In the genomic region with DNA sequence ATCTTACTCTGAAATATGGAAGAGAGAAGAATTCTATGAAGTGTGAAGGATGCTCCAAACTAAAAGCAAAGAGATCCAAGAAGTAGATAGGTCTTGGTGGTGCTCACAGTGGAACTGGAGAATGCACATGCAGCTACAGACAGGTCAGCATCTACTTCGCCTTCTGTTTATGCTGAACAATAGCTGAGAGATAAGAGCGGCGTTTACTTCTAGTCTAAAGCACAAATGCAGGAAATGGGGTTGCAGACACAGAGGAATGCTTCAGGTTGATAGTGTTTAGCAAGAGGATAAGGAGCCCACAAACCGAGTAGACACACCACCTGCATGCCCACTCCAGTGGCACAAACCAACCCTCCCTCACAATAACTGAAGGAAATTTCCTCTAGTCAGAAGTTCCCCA, we compare ENCODE assay signal across 27 cellular contexts.
DNase-seq lines count a peak whose midpoint lies in the region; ATAC-seq, FAIRE-seq and TF ChIP-seq lines count a peak whose summit lies in the region.
"Had no signal": no experiment of that assay in that cellular context is flagged by ENCODE, and none has a peak within 500 bp of the region (broad histone marks: within the 10 kb centered on the region; RNA-seq: fewer than 3 reads in every experiment).

No MANE protein-coding gene starts in this region.

- ATAC-seq in heart right ventricle: no peak

- no peak overlapping the region for H3K9ac ChIP-seq in endothelial cell of umbilical vein (replicated peaks; ENCODE audit: extremely low read depth, insufficient read depth, low read length)
- H3K9ac ChIP-seq: GM23248 had no signal

- H3K36me3 ChIP-seq in endothelial cell of umbilical vein (ENCODE audit: control insufficient read depth in 2 of 2, extremely low read depth in 1 of 2, insufficient read depth in 2 of 2, low read length in 2 of 2) (no peaks in the 10 kb centered on the region), heart right ventricle (no peaks in the 10 kb centered on the region)
- H3K36me3 ChIP-seq: HAP-1, MG63 had no signal

- intact Hi-C loops in endothelial cell of umbilical vein (cut with micrococcal nuclease) (no loop called here), heart right ventricle (cut with DNase I) (no loop called here)

- DNase-seq in H54 (ENCODE audit: insufficient read length, low spot score) (no peak), OCI-M1 (lab: John Stamatoyannopoulos, UW) (peak; percentile 42), endothelial cell of umbilical vein (ENCODE audit: low read depth, low spot score) (peak; percentile 63), neural crest cell (ENCODE audit: low read depth, low spot score) (no peak), T1000 (lab: John Stamatoyannopoulos, UW) (no peak), heart right ventricle (no peak), GM10248 (ENCODE audit: extremely low spot score) (no peak), Kasumi-1 (lab: John Stamatoyannopoulos, UW) (no peak)
- DNase-seq: C1 segment of cervical spinal cord; Caco-2; CD4-positive, alpha-beta memory T cell; DMS79; GM23248; HFFc6; KBM-7; MG63; NCI-H1105 treated with DMSO at 0.1 percent for 48 hours; NCI-H2029; NCI-H2227 treated with DMSO at 0.1 percent for 48 hours; NCI-H510A; NCI-H69; SIG-M5 had no signal

- H3K4me2 ChIP-seq in endothelial cell of umbilical vein (ENCODE audit: insufficient read depth, low read length): no peak overlapping the region

- H3K9me1 ChIP-seq in endothelial cell of umbilical vein (replicated peaks; ENCODE audit: control insufficient read depth, extremely low read depth, insufficient read depth, low read length): no peaks in the 10 kb centered on the region

- peaks cover 9% of the 10 kb centered on the region for H3K9me3 Mint-ChIP-seq in neural crest cell

- POLR2A ChIA-PET in endothelial cell of umbilical vein (lab: Charles Lee) (no interaction called here), GM10248 (lab: Yijun Ruan, JAX) (no interaction called here)

- no peaks in the 10 kb centered on the region for H3K27me3 Mint-ChIP-seq in neural crest cell (ENCODE audit: low read depth)

- no peak for TF ChIP-seq POLR2A in H54 (IDR thresholded peaks at IDR 0.05; ENCODE audit: low read depth, low read length)
- no peak for TF ChIP-seq POLR2A in endothelial cell of umbilical vein (IDR thresholded peaks at IDR 0.05; ENCODE audit: low read depth, low read length)

- H3K79me2 ChIP-seq in endothelial cell of umbilical vein (ENCODE audit: control insufficient read depth, insufficient read depth, low read length): no peaks in the 10 kb centered on the region

- WGBS in heart right ventricle, 2 donors: 39 to 50% methylated on average over 4 of the region's 4 CpGs

- H3K27ac ChIP-seq in endothelial cell of umbilical vein (ENCODE audit: insufficient read depth, low read depth, low read length) (no peak overlapping the region), heart right ventricle (no peak overlapping the region)
- H3K27ac ChIP-seq: GM23248, SK-N-MC had no signal

- BruUV-seq in endothelial cell of umbilical vein (replicated peaks; lab: Mats Ljungman, UMichigan): no TSS peak

- H3K27me3 ChIP-seq in endothelial cell of umbilical vein (ENCODE audit: control insufficient read depth in 2 of 2, insufficient read depth in 2 of 2, low read length in 2 of 2): no peaks in the 10 kb centered on the region
- no peaks in the 10 kb centered on the region for H3K27me3 ChIP-seq in heart right ventricle
- H3K27me3 ChIP-seq: MG63 had no signal

- TF ChIP-seq CTCF in endothelial cell of umbilical vein (IDR thresholded peaks at IDR 0.05; ENCODE audit: extremely low read depth in 1 of 2, insufficient read depth in 1 of 2, low read depth in 1 of 2, low read length in 2 of 2): no peak
- TF ChIP-seq CTCF in neural crest cell (conservative IDR thresholded peaks at IDR 0.05): no peak
- TF ChIP-seq CTCF in heart right ventricle (IDR thresholded peaks at IDR 0.05): no peak
- TF ChIP-seq CTCF in GM10248 (IDR thresholded peaks at IDR 0.05; ENCODE audit: control extremely low read depth, extremely low read depth, low read depth, missing control alignments): no peak

- H3K36me3 Mint-ChIP-seq in neural crest cell (ENCODE audit: low read depth): peaks cover 8% of the 10 kb centered on the region
- H3K36me3 Mint-ChIP-seq: CD4-positive, alpha-beta memory T cell had no signal

- dilution Hi-C loops in endothelial cell of umbilical vein (cut with MboI; ENCODE audit: extremely low pct_ligation_motif_present, low sequenced_read_pairs): no loop called here

- CTCF ChIA-PET in endothelial cell of umbilical vein (lab: Charles Lee) (interaction anchor here (1.0 kb wide), 1 partner anchor 1363 kb away, joined by 3 read pairs; no protein-coding TSS in a partner anchor), GM10248 (lab: Yijun Ruan, JAX) (no interaction called here)

- no peaks in the 10 kb centered on the region for H3K9me3 ChIP-seq in endothelial cell of umbilical vein (replicated peaks; ENCODE audit: control insufficient read depth, insufficient read depth, low read length)
- H3K9me3 ChIP-seq in heart right ventricle: peaks cover 0 to 8% (median 0%) of the 10 kb centered on the region in 11 donors
- H3K9me3 ChIP-seq: Caco-2, HAP-1 had no signal

- H3K4me1 ChIP-seq in endothelial cell of umbilical vein (ENCODE audit: control insufficient read depth, extremely low read depth, insufficient read depth, low read length) (peaks cover 6% of the 10 kb centered on the region), heart right ventricle (no peaks in the 10 kb centered on the region)
- H3K4me1 ChIP-seq: Caco-2, HAP-1 had no signal

- H3K4me3 Mint-ChIP-seq in neural crest cell: no peak overlapping the region
- H3K4me3 Mint-ChIP-seq: CD4-positive, alpha-beta memory T cell; HFFc6 had no signal

- H4K20me1 ChIP-seq in endothelial cell of umbilical vein (replicated peaks; ENCODE audit: control insufficient read depth, extremely low read depth, insufficient read depth, low read length): no peaks in the 10 kb centered on the region

- H3K4me1 Mint-ChIP-seq in neural crest cell: peaks cover 7% of the 10 kb centered on the region
- H3K4me1 Mint-ChIP-seq: CD4-positive, alpha-beta memory T cell had no signal

- peak overlapping the region; percentile 44 for H3K27ac Mint-ChIP-seq in neural crest cell (ENCODE audit: unreplicated experiment)
- H3K27ac Mint-ChIP-seq: CD4-positive, alpha-beta memory T cell; HFFc6 had no signal

- FAIRE-seq in H54 (lab: Jason Lieb, UNC) (peak; percentile 30), endothelial cell of umbilical vein (lab: Jason Lieb, UNC) (peak; percentile 67)
- FAIRE-seq: GM18507, HTR-8/SVneo, RCC 7860 had no signal

- H3K4me3 ChIP-seq in endothelial cell of umbilical vein (replicated peaks in 1 of 3; ENCODE audit: insufficient read depth in 1 of 3, low read depth in 1 of 3, low read length in 3 of 3) (no peak overlapping the region), heart right ventricle (no peak overlapping the region)
- H3K4me3 ChIP-seq: GM23248, HAP-1, MG63, SK-N-MC had no signal

- H2AFZ ChIP-seq in endothelial cell of umbilical vein (ENCODE audit: low read depth, low read length): peak overlapping the region; percentile 54
- H2AFZ ChIP-seq: GM23248 had no signal

TF ChIP-seq in endothelial cell of umbilical vein, 7 proteins besides CTCF, POLR2A, EP300 and RAD21:
- TF ChIP-seq EZH2 (IDR thresholded peaks at IDR 0.05; ENCODE audit: borderline replicate concordance, low read depth, low read length, severe bottlenecking) (no peak), POLR2AphosphoS5 (IDR thresholded peaks at IDR 0.05; ENCODE audit: insufficient read depth, low read depth, low read length) (no peak), FOS (IDR thresholded peaks at IDR 0.05; ENCODE audit: borderline replicate concordance, insufficient read depth, low read length) (no peak), GATA2 (IDR thresholded peaks at IDR 0.05; ENCODE audit: insufficient read depth, insufficient read length, low read depth, low read length) (peak; percentile 61), MYC (IDR thresholded peaks at IDR 0.05; ENCODE audit: low read depth, low read length) (no peak)
- TF ChIP-seq, protein P1, sequence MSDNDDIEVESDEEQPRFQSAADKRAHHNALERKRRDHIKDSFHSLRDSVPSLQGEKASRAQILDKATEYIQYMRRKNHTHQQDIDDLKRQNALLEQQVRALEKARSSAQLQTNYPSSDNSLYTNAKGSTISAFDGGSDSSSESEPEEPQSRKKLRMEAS (IDR thresholded peaks at IDR 0.05; ENCODE audit: insufficient read depth, insufficient read length): no peak

Comparison
In these comparisons a context has a peak if more than half of its experiments do, and no peak if none do; other contexts are left out.
1. DNase-seq: peak in OCI-M1 (single experiment) and endothelial cell of umbilical vein (single experiment); none in H54 (single experiment), neural crest cell (single experiment), T1000 (single experiment), heart right ventricle (0 of 2), GM10248 (single experiment) and Kasumi-1 (0 of 2).